In the genomic region with DNA sequence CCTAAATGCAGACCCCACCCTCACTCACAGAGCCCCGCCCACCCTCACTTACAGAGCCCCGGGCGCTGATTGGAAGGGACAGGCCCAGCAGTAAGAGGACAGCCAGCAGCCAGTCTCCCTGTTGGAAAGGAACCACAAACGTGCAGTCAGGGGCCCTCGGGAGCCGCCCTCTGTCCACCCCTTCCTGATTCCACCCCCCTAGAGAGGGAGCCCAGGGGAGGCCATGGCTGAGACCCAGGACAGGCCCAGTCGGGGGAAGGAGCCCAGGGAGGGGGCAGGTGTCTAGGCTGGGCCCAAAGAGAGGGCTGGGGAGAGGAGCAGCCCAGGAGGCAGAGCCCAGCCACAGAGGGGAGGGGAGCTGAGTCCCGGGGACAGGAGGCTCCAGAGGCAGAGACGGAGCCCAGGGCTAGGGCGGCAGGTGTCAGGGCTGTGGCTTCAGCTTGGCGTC, we compare ENCODE assay signal across 6 cellular contexts. TPM values are rescaled to one million over a fixed set of nuclear protein-coding genes. Genes with fewer than 3 reads are reported as not detected.
"Had no signal": no experiment of that assay in that cellular context is flagged by ENCODE, and none has a peak within 500 bp of the region (broad histone marks: within the 10 kb centered on the region; RNA-seq: fewer than 3 reads in every experiment).

No MANE protein-coding gene starts in this region.

RNA-seq across cellular contexts. Expression of gene APOBEC3A, which starts 5.9 kb away (rescaled TPM):
- total RNA-seq: activated CD8-positive, alpha-beta memory T cell treated with anti-CD3 and anti-CD28 coated beads for 36 hours; endothelial cell of umbilical vein; mucosa of gallbladder; occipital lobe; progenitor cell of endocrine pancreas; vagina had no signal
- polyA plus RNA-seq: endothelial cell of umbilical vein had no signal

RNA-seq across cellular contexts. Expression of gene APOBEC3B, which starts 18.8 kb away (rescaled TPM):
- total RNA-seq: occipital lobe, vagina had no signal
